1 cellular context compared by ENCODE assay signal in genomic region chr6:11714798-11715285, GRCh38.
TF ChIP-seq lines count a peak whose summit lies in the region.

No MANE protein-coding gene starts in this region.

TF ChIP-seq in H1, 55 proteins besides CTCF, POLR2A, EP300 and RAD21 (continued from another document):
- TF ChIP-seq CBX8 (IDR thresholded peaks at IDR 0.05; ENCODE audit: borderline replicate concordance, low read depth, low read length) = no peak
- TF ChIP-seq RXRA (IDR thresholded peaks at IDR 0.05; ENCODE audit: insufficient read depth, low read depth, low read length) = no peak
- no peak for TF ChIP-seq SP1 (IDR thresholded peaks at IDR 0.05; ENCODE audit: low read depth, low read length)
- TF ChIP-seq BCL11A (IDR thresholded peaks at IDR 0.05; ENCODE audit: low read depth in 2 of 2, low read length in 2 of 2) = no peak
- no peak for TF ChIP-seq YY1 (IDR thresholded peaks at IDR 0.05; ENCODE audit: low read depth, low read length)
- no peak for TF ChIP-seq POLR2AphosphoS5 (IDR thresholded peaks at IDR 0.05; ENCODE audit: low read depth, low read length)
- TF ChIP-seq KDM4A (IDR thresholded peaks at IDR 0.05; ENCODE audit: low read depth, low read length, severe bottlenecking) = no peak
- no peak for TF ChIP-seq ZNF274 (IDR thresholded peaks at IDR 0.05; ENCODE audit: borderline replicate concordance, extremely low read depth, low read length)
- TF ChIP-seq SIX5 (IDR thresholded peaks at IDR 0.05; ENCODE audit: low read depth, low read length) = no peak
- no peak for TF ChIP-seq ATF2 (IDR thresholded peaks at IDR 0.05; ENCODE audit: low read length)
